1 cellular context compared by ENCODE assay signal in genomic region chr10:22445460-22445859, GRCh38.
TF ChIP-seq lines count a peak whose summit lies in the region.

No MANE protein-coding gene starts in this region.

TF ChIP-seq in HepG2, 621 proteins besides CTCF, POLR2A, EP300 and RAD21 (continued from another document):
- TF ChIP-seq AHDC1 (CRISPR knock-in tag; IDR thresholded peaks at IDR 0.05; ENCODE audit: borderline replicate concordance) (no peak), ATF6 (CRISPR knock-in tag; conservative IDR thresholded peaks at IDR 0.05) (no peak), ZNF512B (CRISPR knock-in tag; IDR thresholded peaks at IDR 0.05; ENCODE audit: borderline replicate concordance) (no peak), ARID5B (CRISPR knock-in tag; IDR thresholded peaks at IDR 0.05) (no peak), ZNF589 (CRISPR knock-in tag; conservative IDR thresholded peaks at IDR 0.05) (no peak), ZNF337 (CRISPR knock-in tag; IDR thresholded peaks at IDR 0.05; ENCODE audit: borderline replicate concordance, low read depth) (no peak), ZNF674 (CRISPR knock-in tag; IDR thresholded peaks at IDR 0.05; ENCODE audit: low read depth) (no peak), TRIM22 (IDR thresholded peaks at IDR 0.05) (no peak), POGK (CRISPR knock-in tag; conservative IDR thresholded peaks at IDR 0.05) (no peak), ZFP90 (CRISPR knock-in tag; IDR thresholded peaks at IDR 0.05; ENCODE audit: borderline replicate concordance) (no peak), ZNF780A (CRISPR knock-in tag; IDR thresholded peaks at IDR 0.05) (no peak), ZNF792 (CRISPR knock-in tag; IDR thresholded peaks at IDR 0.05) (no peak), ZNF558 (CRISPR knock-in tag; IDR thresholded peaks at IDR 0.05; ENCODE audit: borderline replicate concordance) (no peak), RNF2 (conservative IDR thresholded peaks at IDR 0.05; ENCODE audit: low read depth) (no peak), ZBTB44 (CRISPR knock-in tag; IDR thresholded peaks at IDR 0.05) (no peak), ZNF264 (CRISPR knock-in tag; IDR thresholded peaks at IDR 0.05) (no peak), MIXL1 (CRISPR knock-in tag; IDR thresholded peaks at IDR 0.05) (no peak)
TF ChIP-seq in HepG2: peak in this region for 0.
